ENCODE assay signal across 8 cellular contexts in genomic region chr2:160210599-160211138, GRCh38. TPM values are rescaled to one million over a fixed set of nuclear protein-coding genes. Genes with fewer than 3 reads are reported as not detected.
A peak's percentile ranks its signal among the peaks of the same experiment; 100 is the strongest.
DNase-seq lines count a peak whose midpoint lies in the region; ATAC-seq and TF ChIP-seq lines count a peak whose summit lies in the region.

No MANE protein-coding gene starts in this region.

- peak; percentile 88 for TF ChIP-seq CTCF in GM10248 (IDR thresholded peaks at IDR 0.05; ENCODE audit: control extremely low read depth, extremely low read depth, low read depth, missing control alignments)
- peak; percentile 89 for TF ChIP-seq CTCF in brain microvascular endothelial cell (IDR thresholded peaks at IDR 0.05; ENCODE audit: low read depth, low read length, missing control alignments)
- TF ChIP-seq CTCF in left lung (IDR thresholded peaks at IDR 0.05), result peak; percentile 63 to 67

- H3K27me3 ChIP-seq in brain microvascular endothelial cell (replicated peaks) (no peaks in the 10 kb centered on the region), left lung (no peaks in the 10 kb centered on the region)

- ATAC-seq in GM21576 (IDR thresholded peaks at IDR 0.05; ENCODE audit: unreplicated experiment) (peak; percentile 96), left lung (peak; percentile 60)

- intact Hi-C loops in left lung (cut with DNase I), result no loop called here

- CTCF ChIA-PET in GM10248 (lab: Yijun Ruan, JAX), result interaction anchor here (0.7 to 5.3 kb wide), 12 partner anchors 10 to 101 kb away, joined by 3 to 53 read pairs (median 5); partner anchors contain the start of gene ITGB6

- no peak overlapping the region for H3K4me3 ChIP-seq in Jurkat, Clone E6-1 (ENCODE audit: low read length)
- no peak overlapping the region for H3K4me3 ChIP-seq in brain microvascular endothelial cell (ENCODE audit: low read depth, low read length)
- no peak overlapping the region for H3K4me3 ChIP-seq in left lung

- H3K36me3 ChIP-seq in brain microvascular endothelial cell (replicated peaks) (no peaks in the 10 kb centered on the region), left lung (no peaks in the 10 kb centered on the region)

- in situ Hi-C loops in brain microvascular endothelial cell (cut with HindIII; ENCODE audit: low pct_ligation_motif_present, low sequenced_read_pairs), result no loop called here

- H3K4me1 ChIP-seq in left lung, result peaks cover 17 to 32% of the 10 kb centered on the region in 2 donors

- POLR2A ChIA-PET in GM10248 (lab: Yijun Ruan, JAX), result no interaction called here

- no peaks in the 10 kb centered on the region for H3K9me3 ChIP-seq in left lung

- H3K27ac ChIP-seq in brain microvascular endothelial cell (peak overlapping the region; percentile 84), left lung (no peak overlapping the region)

- DNase-seq in GM10248 (ENCODE audit: extremely low spot score), result peak; percentile 77
- peak; percentile 56 for DNase-seq in Jurkat, Clone E6-1 (ENCODE audit: low read depth, low spot score)
- DNase-seq in UCSD-AML1 (lab: John Stamatoyannopoulos, UW; ENCODE audit: unreplicated experiment), result peak; percentile 64
- DNase-seq in brain microvascular endothelial cell, result peak; percentile 71
- peak; percentile 75 to 85 for DNase-seq in left lung
- DNase-seq in stimulated activated CD8-positive, alpha-beta memory T cell treated with anti-CD3 and anti-CD28 coated beads, Interleukin-12 subunit alpha, Interleukin-12 subunit beta, amount 100 ng/mL, for 1 hour (ENCODE audit: low read depth), result peak; percentile 44
- no peak for DNase-seq in AG08396 (ENCODE audit: low spot score)

RNA-seq across cellular contexts. Expression of gene ITGB6, which starts 10.6 kb away (rescaled TPM):
- polyA plus RNA-seq in Jurkat, Clone E6-1 (2012; ENCODE audit: insufficient read depth, insufficient read length), result not detected
- total RNA-seq in left lung, result 100 to 1,000 TPM in 1 of 2 donors, 10 to 100 TPM in 1; 58.3 to 227 TPM
